ENCODE assay signal across 8 cellular contexts in the genomic region with DNA sequence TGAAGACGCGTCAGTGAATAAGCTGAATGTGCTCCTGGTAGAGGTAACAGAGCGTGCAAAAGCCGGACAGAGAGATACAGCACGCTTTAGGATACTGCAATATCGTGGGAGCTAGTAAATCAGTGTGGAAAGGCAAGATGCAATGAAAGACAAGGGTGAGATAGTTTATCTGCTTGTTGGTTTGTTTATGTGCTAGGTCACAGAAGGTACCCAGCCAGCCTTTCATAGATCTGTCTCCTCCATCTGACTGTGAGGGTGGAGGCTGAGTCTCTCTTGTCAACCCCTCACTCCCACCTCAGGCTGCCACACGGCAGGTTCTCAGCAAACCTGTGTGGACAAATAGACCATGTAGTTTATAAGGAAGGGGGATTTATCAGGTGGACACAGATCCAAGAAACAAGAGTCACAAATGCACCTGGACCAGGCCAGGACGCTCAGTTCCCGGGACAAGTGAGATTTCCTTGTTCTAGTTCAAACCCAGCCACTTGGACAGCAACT. TPM values are rescaled to one million over a fixed set of nuclear protein-coding genes. Genes with fewer than 3 reads are reported as not detected.
DNase-seq lines count a peak whose midpoint lies in the region; ATAC-seq, FAIRE-seq and TF ChIP-seq lines count a peak whose summit lies in the region.

No MANE protein-coding gene starts in this region.

- H3K36me3 ChIP-seq in heart right ventricle (peaks cover 0 to 12% (median 0%) of the 10 kb centered on the region in 9 donors), bronchial epithelial cell (ENCODE audit: control insufficient read depth, insufficient read depth, low read length) (peaks cover 11% of the 10 kb centered on the region), upper lobe of right lung (no peaks in the 10 kb centered on the region)

- H3K4me3 Mint-ChIP-seq in mesothelial cell of epicardium, result peak overlapping the region; percentile 84

- H3K4me1 ChIP-seq in heart right ventricle (peaks cover 3 to 36% (median 27%) of the 10 kb centered on the region in 9 donors), upper lobe of right lung (peaks cover 29% of the 10 kb centered on the region)

- H3K36me3 Mint-ChIP-seq in mesothelial cell of epicardium, result peaks cover 9% of the 10 kb centered on the region

- ATAC-seq in heart right ventricle (no peak), left ventricle myocardium superior (no peak), upper lobe of right lung (peak; percentile 2)

- H3K27me3 ChIP-seq in heart right ventricle (no peaks in the 10 kb centered on the region), bronchial epithelial cell (ENCODE audit: control insufficient read depth, insufficient read depth, low read length) (no peaks in the 10 kb centered on the region), upper lobe of right lung (no peaks in the 10 kb centered on the region)

- FAIRE-seq in bronchial epithelial cell (lab: Jason Lieb, UNC), result peak; percentile 13

- DNase-seq in heart right ventricle (no peak), left ventricle myocardium superior (no peak), bronchial epithelial cell (ENCODE audit: low read depth) (no peak), mesothelial cell of epicardium (ENCODE audit: low spot score in 2 of 2, unreplicated experiment in 2 of 2) (no peak), upper lobe of right lung (no peak), NCI-H2107 treated with DMSO at 0.1 percent for 48 hours (lab: John Stamatoyannopoulos, UW; ENCODE audit: unreplicated experiment) (no peak), COLO829 (ENCODE audit: low spot score) (no peak), NCI-H2196 treated with DMSO at 0.1 percent for 48 hours (lab: John Stamatoyannopoulos, UW; ENCODE audit: unreplicated experiment) (no peak)

- H3K4me1 Mint-ChIP-seq in mesothelial cell of epicardium, result peaks cover 25% of the 10 kb centered on the region

- 27 to 38% methylated on average over 9 of the region's 9 CpGs for WGBS in heart right ventricle, 2 donors

- TF ChIP-seq CTCF in heart right ventricle (IDR thresholded peaks at IDR 0.05), result no peak
- TF ChIP-seq CTCF in bronchial epithelial cell (IDR thresholded peaks at IDR 0.05; ENCODE audit: insufficient read depth, low read length, severe bottlenecking), result no peak
- no peak for TF ChIP-seq CTCF in mesothelial cell of epicardium (IDR thresholded peaks at IDR 0.05; ENCODE audit: unreplicated experiment)
- no peak for TF ChIP-seq CTCF in upper lobe of right lung (IDR thresholded peaks at IDR 0.05)

- intact Hi-C loops in heart right ventricle (cut with DNase I) (loop anchor here in 2 of 10 donors (1.0 to 2.0 kb wide), 2 partner anchors 20 to 21 kb away; a partner anchor contains a TSS), left ventricle myocardium superior (cut with micrococcal nuclease) (no loop called here), upper lobe of right lung (cut with DNase I) (no loop called here)

- H3K9me3 ChIP-seq in heart right ventricle, result no peaks in the 10 kb centered on the region
- no peaks in the 10 kb centered on the region for H3K9me3 ChIP-seq in upper lobe of right lung

- H3K4me3 ChIP-seq in heart right ventricle (peak overlapping the region in 9 of 10 donors; percentile 20 to 93 (median 82)), bronchial epithelial cell (ENCODE audit: low read depth, low read length) (no peak overlapping the region), upper lobe of right lung (peak overlapping the region; percentile 91)

- H3K27ac Mint-ChIP-seq in mesothelial cell of epicardium, result peak overlapping the region; percentile 93

- H3K9me3 Mint-ChIP-seq in mesothelial cell of epicardium, result no peaks in the 10 kb centered on the region

- no peaks in the 10 kb centered on the region for H3K27me3 Mint-ChIP-seq in mesothelial cell of epicardium (ENCODE audit: low read depth)

- H3K27ac ChIP-seq in heart right ventricle (peak overlapping the region in 9 of 10 donors; percentile 36 to 81 (median 79)), upper lobe of right lung (peak overlapping the region; percentile 80)

RNA-seq across cellular contexts. Expression of a gene that starts 1.0 kb away (rescaled TPM):
- 10 to 100 TPM; 41.6 to 51.5 (median 45.8) TPM for total RNA-seq in heart right ventricle
- polyA plus RNA-seq in heart right ventricle, result 10 to 100 TPM; 57.3 to 84.1 TPM
- total RNA-seq in left ventricle myocardium superior, result 55.9 TPM
- 327 and 466 TPM in 2 replicates for total RNA-seq in bronchial epithelial cell
- 108 to 111 TPM (median 111 TPM) in 3 replicates for total RNA-seq in mesothelial cell of epicardium
- 97.7 TPM for total RNA-seq in upper lobe of right lung

RNA-seq across cellular contexts. Expression of a gene that starts 21.3 kb away (rescaled TPM):
- total RNA-seq in heart right ventricle, result 10 to 100 TPM; 40.3 to 99.0 (median 46.4) TPM
- 10 to 100 TPM; 23.6 to 44.2 TPM for polyA plus RNA-seq in heart right ventricle
- total RNA-seq in left ventricle myocardium superior, result 47.9 TPM
- 58.4 and 117 TPM in 2 replicates for total RNA-seq in bronchial epithelial cell
- 106 to 113 TPM (median 110 TPM) in 3 replicates for total RNA-seq in mesothelial cell of epicardium
- 99.7 TPM for total RNA-seq in upper lobe of right lung

RNA-seq across cellular contexts. Expression of a gene that starts 21.7 kb away (rescaled TPM):
- total RNA-seq in heart right ventricle (under 1 TPM in 1 of 10 donors, not detected in 9; 0.17 TPM), left ventricle myocardium superior (not detected), bronchial epithelial cell (1.5 and 2.6 TPM in 2 replicates), mesothelial cell of epicardium (2.8 to 3.5 TPM (median 2.8 TPM) in 3 replicates), upper lobe of right lung (2.5 TPM)
- under 1 TPM in 1 of 2 donors, not detected in 1; 0.16 TPM for polyA plus RNA-seq in heart right ventricle

RNA-seq across cellular contexts. Expression of a gene that starts 32.5 kb away (rescaled TPM):
- total RNA-seq in heart right ventricle (10 to 100 TPM; 61.4 to 99.6 (median 73.1) TPM), left ventricle myocardium superior (86.4 TPM), bronchial epithelial cell (20.0 and 46.3 TPM in 2 replicates), mesothelial cell of epicardium (111 to 116 TPM (median 115 TPM) in 3 replicates), upper lobe of right lung (123 TPM)
- polyA plus RNA-seq in heart right ventricle, result 100 to 1,000 TPM in 1 of 2 donors, 10 to 100 TPM in 1; 88.7 to 194 TPM
